In the genomic region with DNA sequence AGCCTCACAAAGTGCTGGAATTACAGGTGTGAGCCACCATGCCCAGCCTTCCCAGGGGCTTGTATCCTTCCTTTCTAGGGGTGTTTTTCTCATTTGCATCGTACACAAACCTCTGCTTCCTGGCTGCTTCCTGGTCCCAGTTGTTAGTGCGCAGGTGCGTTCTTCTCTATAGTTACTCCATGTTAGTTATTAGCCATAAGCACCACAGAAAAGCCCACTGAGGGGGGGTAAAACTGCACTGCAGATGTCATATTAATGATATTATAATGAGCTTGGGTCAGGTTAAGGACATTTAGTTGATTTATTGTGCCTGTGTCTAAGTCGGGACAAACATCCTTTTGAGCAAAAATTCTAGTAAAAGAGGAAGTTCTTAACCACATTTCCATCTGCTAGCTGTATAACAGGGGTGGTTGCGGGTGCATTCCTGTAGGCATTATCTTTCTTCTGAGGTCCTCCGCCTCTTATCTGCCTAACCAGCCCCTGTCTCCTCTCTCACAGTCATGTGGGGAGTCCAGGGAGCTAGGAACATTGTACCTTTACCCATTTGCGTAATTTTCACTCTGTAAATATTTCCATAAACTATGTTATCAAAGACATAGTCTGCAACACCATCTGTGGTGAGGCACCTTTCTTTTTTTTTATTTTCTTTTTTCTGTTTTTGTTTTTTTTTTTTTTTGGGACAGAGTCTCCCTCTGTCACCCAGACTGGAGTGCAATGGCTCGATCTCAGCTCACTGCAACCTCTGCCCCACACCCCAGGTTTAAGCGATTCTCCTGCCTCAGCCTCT, we compare ENCODE assay signal across 11 cellular contexts. TPM values are rescaled to one million over a fixed set of nuclear protein-coding genes. Genes with fewer than 3 reads are reported as not detected.
A peak's percentile ranks its signal among the peaks of the same experiment; 100 is the strongest.
DNase-seq lines count a peak whose midpoint lies in the region; ATAC-seq and TF ChIP-seq lines count a peak whose summit lies in the region.
"Had no signal": no experiment of that assay in that cellular context is flagged by ENCODE, and none has a peak within 500 bp of the region (broad histone marks: within the 10 kb centered on the region; RNA-seq: fewer than 3 reads in every experiment).

No MANE protein-coding gene starts in this region.

- no peak overlapping the region for H3K4me2 ChIP-seq in PC-3 (ENCODE audit: low read length)

- no peaks in the 10 kb centered on the region for H3K36me3 ChIP-seq in PC-3 (ENCODE audit: low read depth, low read length)

- no peak overlapping the region for H3K9ac ChIP-seq in PC-3 (ENCODE audit: low read length)

- no peak overlapping the region for H3K27ac ChIP-seq in PC-3 (ENCODE audit: low read length)

- BruUV-seq in PC-3 (replicated peaks; lab: Mats Ljungman, UMichigan), result no TSS peak

- POLR2A ChIA-PET in PC-3 (lab: Charles Lee; ENCODE audit: unreplicated experiment), result no interaction called here

- H4K20me1 ChIP-seq in PC-3 (ENCODE audit: low read length), result no peaks in the 10 kb centered on the region

- peak overlapping the region; percentile 80 for H3K27ac Mint-ChIP-seq in T-helper 2 cell treated with Interferon-gamma antibody and Interleukin-4, amounts not matched to agents 5 μg/mL and 100 μg/mL, for 36 hours

- DNase-seq in GDM1 (lab: John Stamatoyannopoulos, UW), result peak; percentile 83
- DNase-seq in HuH-7.5 (ENCODE audit: low spot score), result peak; percentile 38
- DNase-seq in T-helper 2 cell treated with Interferon-gamma antibody and Interleukin-4, amounts not matched to agents 5 μg/mL and 100 μg/mL, for 36 hours (ENCODE audit: low spot score), result no peak
- DNase-seq in inferior parietal cortex (ENCODE audit: extremely low spot score), result peak; percentile 51
- no peak for DNase-seq in PC-3
- no peak for DNase-seq in islet precursor cell
- DNase-seq: DMS153, HCEC 1CT, NCI-H345 had no signal

- H3K9me2 ChIP-seq in PC-3 (replicated peaks; ENCODE audit: low read length), result no peaks in the 10 kb centered on the region

- no peaks in the 10 kb centered on the region for H3F3A ChIP-seq in PC-3 (ENCODE audit: low read length, unreplicated experiment)

- H2AFZ ChIP-seq in PC-3 (ENCODE audit: low read length), result no peak overlapping the region

- H3K4me1 ChIP-seq in PC-3 (ENCODE audit: insufficient read depth, low read length), result no peaks in the 10 kb centered on the region

- no peak overlapping the region for H3K4me3 ChIP-seq in PC-3 (ENCODE audit: low read length)

- no peaks in the 10 kb centered on the region for H3K9me3 ChIP-seq in PC-3 (ENCODE audit: low read length)

- CTCF ChIA-PET in PC-3 (lab: Charles Lee), result no interaction called here

- peak overlapping the region; percentile 61 for H3K4me3 Mint-ChIP-seq in T-helper 2 cell treated with Interferon-gamma antibody and Interleukin-4, amounts not matched to agents 5 μg/mL and 100 μg/mL, for 36 hours

- peaks cover 13% of the 10 kb centered on the region for H3K4me1 Mint-ChIP-seq in T-helper 2 cell treated with Interferon-gamma antibody and Interleukin-4, amounts not matched to agents 5 μg/mL and 100 μg/mL, for 36 hours (ENCODE audit: low read depth)

- ATAC-seq in PC-3 (no peak), HG02571 (IDR thresholded peaks at IDR 0.05; ENCODE audit: unreplicated experiment) (no peak), GM21390 (IDR thresholded peaks at IDR 0.05; ENCODE audit: unreplicated experiment) (no peak)

- intact Hi-C loops in PC-3 (cut with micrococcal nuclease), result no loop called here

- H3K79me2 ChIP-seq in PC-3 (ENCODE audit: low read length), result no peaks in the 10 kb centered on the region

- H3K9me3 Mint-ChIP-seq in T-helper 2 cell treated with Interferon-gamma antibody and Interleukin-4, amounts not matched to agents 5 μg/mL and 100 μg/mL, for 36 hours, result peaks cover 9% of the 10 kb centered on the region

- no peak for TF ChIP-seq CTCF in PC-3 (conservative IDR thresholded peaks at IDR 0.05; ENCODE audit: low read depth, low read length)

- H3K36me3 Mint-ChIP-seq in T-helper 2 cell treated with Interferon-gamma antibody and Interleukin-4, amounts not matched to agents 5 μg/mL and 100 μg/mL, for 36 hours (ENCODE audit: low read depth), result peaks cover 4% of the 10 kb centered on the region

- peaks cover 11% of the 10 kb centered on the region; the same call in 1 of the 2 replicates for H3K27me3 ChIP-seq in PC-3 (ENCODE audit: low read length)

- H3K27me3 Mint-ChIP-seq in T-helper 2 cell treated with Interferon-gamma antibody and Interleukin-4, amounts not matched to agents 5 μg/mL and 100 μg/mL, for 36 hours (ENCODE audit: low read depth), result peaks cover 6% of the 10 kb centered on the region

RNA-seq across cellular contexts. Expression of a gene that starts 23.6 kb away (rescaled TPM):
- 6.2 and 11.6 TPM in 2 replicates for total RNA-seq in PC-3 (2014; rRNA removed)

Comparison
In these comparisons a context has a peak if more than half of its experiments do, and no peak if none do; other contexts are left out.
1. DNase-seq: peak in GDM1 (single experiment), HuH-7.5 (single experiment) and inferior parietal cortex (single experiment); none in T-helper 2 cell treated with Interferon-gamma antibody and Interleukin-4, amounts not matched to agents 5 μg/mL and 100 μg/mL, for 36 hours (single experiment), PC-3 (single experiment) and islet precursor cell (single experiment).